1 cellular context compared by ENCODE assay signal in genomic region chr12:124566181-124567034, GRCh38.
A peak's percentile ranks its signal among the peaks of the same experiment; 100 is the strongest.
TF ChIP-seq lines count a peak whose summit lies in the region.

No MANE protein-coding gene starts in this region.

TF ChIP-seq in K562, 482 proteins besides CTCF, POLR2A, EP300 and RAD21 (continued from another document and continues in another):
- TF ChIP-seq UBTF (IDR thresholded peaks at IDR 0.05; ENCODE audit: borderline replicate concordance in 1 of 2, low read depth in 2 of 2, low read length in 2 of 2) (0 out of 4 replicates have a peak, but pooled peaks of 1 of the 2 experiments have one; percentile 37), MAZ (CRISPR knock-in tag; conservative IDR thresholded peaks at IDR 0.05 in 1 of 2, IDR thresholded peaks at IDR 0.05 in 1 of 2) (peak; percentile 27 to 68; a peak in 2 of 4 replicates), LARP7 (IDR thresholded peaks at IDR 0.05) (no peak), NR2C1 (IDR thresholded peaks at IDR 0.05) (no peak), NR2C1 (tag; IDR thresholded peaks at IDR 0.05) (no peak), ZBTB9 (CRISPR knock-in tag; IDR thresholded peaks at IDR 0.05) (no peak), XRCC4 (IDR thresholded peaks at IDR 0.05; ENCODE audit: extremely low read depth, insufficient read depth, insufficient read length) (no peak), PREB (CRISPR knock-in tag; IDR thresholded peaks at IDR 0.05) (no peak), RB1 (IDR thresholded peaks at IDR 0.05; ENCODE audit: low read depth) (no peak), STAT5A (IDR thresholded peaks at IDR 0.05; ENCODE audit: borderline replicate concordance, low read length) (no peak), RFX1 (IDR thresholded peaks at IDR 0.05) (no peak), DPF2 (IDR thresholded peaks at IDR 0.05) (0 out of 2 replicates have a peak, but pooled peaks have one; percentile 17), ZNF695 (CRISPR knock-in tag; IDR thresholded peaks at IDR 0.05) (no peak), ATF4 (CRISPR knock-in tag; IDR thresholded peaks at IDR 0.05) (no peak), BCOR (IDR thresholded peaks at IDR 0.05) (0 out of 2 replicates have a peak, but pooled peaks have one; percentile 23), SNIP1 (IDR thresholded peaks at IDR 0.05; ENCODE audit: low read depth) (no peak), FOXP1 (CRISPR knock-in tag; IDR thresholded peaks at IDR 0.05) (no peak), LCOR (CRISPR knock-in tag; IDR thresholded peaks at IDR 0.05) (no peak), HSF4 (CRISPR knock-in tag; IDR thresholded peaks at IDR 0.05; ENCODE audit: borderline replicate concordance) (no peak), TAF1 (IDR thresholded peaks at IDR 0.05; ENCODE audit: control insufficient read depth, extremely low read depth, insufficient read depth, low read length, severe bottlenecking) (no peak), POLR2G (IDR thresholded peaks at IDR 0.05; ENCODE audit: low read depth, low read length) (peak; percentile 56), SIRT6 (IDR thresholded peaks at IDR 0.05; ENCODE audit: low read depth, low read length) (no peak), PRMT5 (CRISPR knock-in tag; IDR thresholded peaks at IDR 0.05) (no peak), TAL1 (IDR thresholded peaks at IDR 0.05) (no peak), SMAD2 (IDR thresholded peaks at IDR 0.05; ENCODE audit: low read depth, low read length) (no peak), ZNF239 (CRISPR knock-in tag; IDR thresholded peaks at IDR 0.05) (no peak), CHD7 (IDR thresholded peaks at IDR 0.05; ENCODE audit: low read depth, low read length) (no peak), SIN3A (IDR thresholded peaks at IDR 0.05; ENCODE audit: borderline replicate concordance in 2 of 2, control insufficient read depth in 1 of 2, low read depth in 2 of 2, low read length in 2 of 2) (peak; percentile 23 to 38; a peak in 1 of 4 replicates), FOXK1 (CRISPR knock-in tag; IDR thresholded peaks at IDR 0.05; ENCODE audit: borderline replicate concordance) (no peak), STAT6 (CRISPR knock-in tag; IDR thresholded peaks at IDR 0.05) (no peak), GATAD2A (IDR thresholded peaks at IDR 0.05) (no peak), NEUROD1 (IDR thresholded peaks at IDR 0.05; ENCODE audit: borderline replicate concordance, low read depth, low read length, partially characterized antibody) (no peak), ATF7 (IDR thresholded peaks at IDR 0.05) (0 out of 2 replicates have a peak, but pooled peaks have one; percentile 34), CBFA2T3 (IDR thresholded peaks at IDR 0.05) (no peak), MTF1 (CRISPR knock-in tag; IDR thresholded peaks at IDR 0.05; ENCODE audit: borderline replicate concordance) (no peak), SIN3B (IDR thresholded peaks at IDR 0.05; ENCODE audit: low read depth) (no peak), TOE1 (IDR thresholded peaks at IDR 0.05; ENCODE audit: borderline replicate concordance) (no peak), TOE1 (CRISPR knock-in tag; IDR thresholded peaks at IDR 0.05; ENCODE audit: borderline replicate concordance, low read depth) (no peak), ZNF561 (CRISPR knock-in tag; conservative IDR thresholded peaks at IDR 0.05) (no peak), TCF15 (CRISPR knock-in tag; IDR thresholded peaks at IDR 0.05) (no peak), DDX20 (tag; IDR thresholded peaks at IDR 0.05; ENCODE audit: low read depth) (no peak), RBM25 (IDR thresholded peaks at IDR 0.05; ENCODE audit: low read depth, low read length, severe bottlenecking) (no peak), OTX1 (CRISPR knock-in tag; IDR thresholded peaks at IDR 0.05) (no peak), ARHGAP35 (IDR thresholded peaks at IDR 0.05; ENCODE audit: partially characterized antibody) (peak; percentile 9), ZNF696 (CRISPR knock-in tag; conservative IDR thresholded peaks at IDR 0.05) (no peak), ZSCAN29 (IDR thresholded peaks at IDR 0.05) (no peak), RBFOX2 (IDR thresholded peaks at IDR 0.05; ENCODE audit: low read depth, low read length) (peak; percentile 69), EGR1 (conservative IDR thresholded peaks at IDR 0.05) (peak; percentile 89)
- TF ChIP-seq, protein P1, sequence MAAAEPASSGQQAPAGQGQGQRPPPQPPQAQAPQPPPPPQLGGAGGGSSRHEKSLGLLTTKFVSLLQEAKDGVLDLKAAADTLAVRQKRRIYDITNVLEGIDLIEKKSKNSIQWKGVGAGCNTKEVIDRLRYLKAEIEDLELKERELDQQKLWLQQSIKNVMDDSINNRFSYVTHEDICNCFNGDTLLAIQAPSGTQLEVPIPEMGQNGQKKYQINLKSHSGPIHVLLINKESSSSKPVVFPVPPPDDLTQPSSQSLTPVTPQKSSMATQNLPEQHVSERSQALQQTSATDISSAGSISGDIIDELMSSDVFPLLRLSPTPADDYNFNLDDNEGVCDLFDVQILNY (CRISPR knock-in tag; IDR thresholded peaks at IDR 0.05): no peak
